In genomic region chr4:1360423-1361283, GRCh38 we compare ENCODE assay signal across 1 cellular context.
TF ChIP-seq lines count a peak whose summit lies in the region.

No MANE protein-coding gene starts in this region.

TF ChIP-seq in SK-N-SH treated with all-trans-retinoic acid at 6 μM for 48 hours, 23 proteins besides CTCF, POLR2A, EP300 and RAD21 (continued from another document):
- TF ChIP-seq CREB5 (CRISPR knock-in tag; IDR thresholded peaks at IDR 0.05; ENCODE audit: low read depth) (no peak), OSR1 (CRISPR knock-in tag; IDR thresholded peaks at IDR 0.05) (no peak), SNAI2 (CRISPR knock-in tag; IDR thresholded peaks at IDR 0.05) (no peak), CSDC2 (CRISPR knock-in tag; IDR thresholded peaks at IDR 0.05) (no peak), ZC3H10 (CRISPR knock-in tag; IDR thresholded peaks at IDR 0.05) (no peak), PATZ1 (CRISPR knock-in tag; IDR thresholded peaks at IDR 0.05; ENCODE audit: borderline replicate concordance) (no peak), CSRNP3 (CRISPR knock-in tag; IDR thresholded peaks at IDR 0.05) (no peak), TOX (CRISPR knock-in tag; IDR thresholded peaks at IDR 0.05; ENCODE audit: borderline replicate concordance) (no peak), ESRRG (CRISPR knock-in tag; IDR thresholded peaks at IDR 0.05) (no peak), ZFP3 (CRISPR knock-in tag; IDR thresholded peaks at IDR 0.05) (no peak)
TF ChIP-seq in SK-N-SH treated with all-trans-retinoic acid at 6 μM for 48 hours: peak in this region for 0.
